16 cellular contexts compared by ENCODE assay signal in the genomic region with DNA sequence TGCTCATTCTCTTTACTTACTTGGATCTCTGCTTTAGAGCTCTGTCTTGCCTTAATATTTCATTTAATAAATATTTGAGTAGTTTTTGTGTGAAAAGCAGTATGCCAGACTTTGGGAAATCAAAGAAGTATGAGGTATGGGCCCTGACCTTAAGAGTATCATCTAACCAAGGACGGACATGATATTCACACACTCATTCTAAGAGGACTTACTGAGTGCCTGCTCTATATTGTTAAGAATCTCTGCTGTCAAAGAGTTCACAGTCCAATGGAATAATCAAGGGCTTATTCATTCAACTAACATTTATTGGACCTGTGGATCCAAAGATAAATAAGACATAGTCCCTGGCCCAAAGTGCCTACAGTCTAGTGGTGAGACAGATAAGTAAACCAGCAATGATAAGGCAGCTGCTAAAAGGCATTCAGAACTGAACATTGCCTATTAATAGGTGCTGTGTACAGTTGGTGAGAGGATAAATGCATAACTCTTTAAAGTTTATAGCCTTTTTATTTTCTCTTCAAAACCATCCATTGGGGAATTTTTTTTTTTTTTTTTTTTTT.
"Had no signal": no experiment of that assay in that cellular context is flagged by ENCODE, and none has a peak within 500 bp of the region (broad histone marks: within the 10 kb centered on the region; RNA-seq: fewer than 3 reads in every experiment).

No MANE protein-coding gene starts in this region.

- FAIRE-seq: urothelium cell line had no signal

- H3K27me3 ChIP-seq: dorsolateral prefrontal cortex, gastrocnemius medialis, right lobe of liver, spleen, stomach had no signal

- H3K27ac ChIP-seq: gastrocnemius medialis, right lobe of liver, spleen, stomach, thoracic aorta, VCaP had no signal

- H3K36me3 ChIP-seq: gastrocnemius medialis, right lobe of liver, thoracic aorta had no signal

- ATAC-seq: activated CD8-positive, alpha-beta memory T cell treated with anti-CD3 and anti-CD28 coated beads, Interleukin-2, amount 10 ng/mL, durations not matched to agents 7 days and 5 days; gastrocnemius medialis had no signal

- H3K4me3 ChIP-seq: dorsolateral prefrontal cortex, gastrocnemius medialis, right lobe of liver, spleen, stomach, thoracic aorta had no signal

- H3K9me3 ChIP-seq: gastrocnemius medialis, right lobe of liver, spleen, stomach, thoracic aorta had no signal

- DNase-seq: activated CD4-positive, alpha-beta memory T cell treated with anti-CD3 and anti-CD28 coated beads for 36 hours; activated CD8-positive, alpha-beta memory T cell treated with anti-CD3 and anti-CD28 coated beads, Interleukin-2, amount 10 ng/mL, durations not matched to agents 7 days and 5 days; activated naive CD4-positive, alpha-beta T cell treated with anti-CD3 and anti-CD28 coated beads, Interleukin-2, amount 10 ng/mL, durations not matched to agents 7 days and 5 days; activated T-cell treated with anti-CD3 and anti-CD28 coated beads, Interleukin-2, amount 50 U/mL, for 1 hour; dorsolateral prefrontal cortex; endodermal cell; gastrocnemius medialis; islet precursor cell; mesenchymal stem cell; nucleus accumbens; right lobe of liver; spleen; stomach had no signal
